In genomic region chr3:174465177-174465576, GRCh38 we compare ENCODE assay signal across 8 cellular contexts.
"Had no signal": no experiment of that assay in that cellular context is flagged by ENCODE, and none has a peak within 500 bp of the region (broad histone marks: within the 10 kb centered on the region; RNA-seq: fewer than 3 reads in every experiment).

No MANE protein-coding gene starts in this region.

- H3K4me3 ChIP-seq: GM23338, K562 had no signal

- ATAC-seq: GM23338, K562 had no signal

- DNase-seq: H9, HCEC 1CT, IMR-90, KG1 had no signal

- H2AFZ ChIP-seq: GM23338 had no signal

- H3K4me2 ChIP-seq: GM23338 had no signal

- FAIRE-seq: H1, H54, K562 had no signal
